Comparison of ENCODE assay signal across 33 cellular contexts in genomic region chr5:140056880-140057279, GRCh38. TPM values are rescaled to one million over a fixed set of nuclear protein-coding genes. Genes with fewer than 3 reads are reported as not detected.
"Had no signal": no experiment of that assay in that cellular context is flagged by ENCODE, and none has a peak within 500 bp of the region (broad histone marks: within the 10 kb centered on the region; RNA-seq: fewer than 3 reads in every experiment).

No MANE protein-coding gene starts in this region.

- H3K27me3 ChIP-seq: adrenal gland, body of pancreas, breast epithelium had no signal

- H3K36me3 ChIP-seq: adrenal gland, ascending aorta, brain microvascular endothelial cell, breast epithelium, cardiac muscle cell had no signal

- H3K4me3 ChIP-seq: adrenal gland, ascending aorta, body of pancreas, breast epithelium, cardiac muscle cell had no signal

- ATAC-seq: activated naive CD4-positive, alpha-beta T cell treated with anti-CD3 and anti-CD28 coated beads, Interleukin-2, amount 50 U/mL, for 72 hours; activated naive CD8-positive, alpha-beta T cell treated with anti-CD3 and anti-CD28 coated beads, Interleukin-2, amount 50 U/mL, for 24 hours; activated T-cell treated with anti-CD3 and anti-CD28 coated beads, Interleukin-2, amount 50 U/mL, for 4 hours; activated T-cell treated with anti-CD3 and anti-CD28 coated beads, Interleukin-2, amount 50 U/mL, for 72 hours; activated T-helper 17 cell treated with anti-CD3 and anti-CD28 coated beads, Interleukin-2, amount 50 U/mL, for 72 hours; body of pancreas had no signal

- DNase-seq: activated effector memory CD4-positive, alpha-beta T cell treated with anti-CD3 and anti-CD28 coated beads, Interleukin-2, amount 50 U/mL, for 16 hours; activated effector memory CD4-positive, alpha-beta T cell treated with Interleukin-2 at 50 U/mL for 16 hours; activated gamma-delta T cell; activated gamma-delta T cell treated with Interleukin-2 at 50 U/mL for 16 hours; activated naive CD4-positive, alpha-beta T cell; activated naive CD4-positive, alpha-beta T cell treated with anti-CD3 and anti-CD28 coated beads for 36 hours; activated naive CD4-positive, alpha-beta T cell treated with anti-CD3 and anti-CD28 coated beads, Interleukin-2, amount 10 ng/mL, durations not matched to agents 7 days and 5 days; activated naive CD4-positive, alpha-beta T cell treated with anti-CD3 and anti-CD28 coated beads, Interleukin-2, amount 50 U/mL, for 16 hours; activated naive CD4-positive, alpha-beta T cell treated with Interleukin-2 at 50 U/mL for 16 hours; activated naive CD8-positive, alpha-beta T cell treated with anti-CD3 and anti-CD28 coated beads for 36 hours; activated naive CD8-positive, alpha-beta T cell treated with anti-CD3 and anti-CD28 coated beads, Interleukin-2, amount 10 ng/mL, durations not matched to agents 7 days and 5 days; activated naive CD8-positive, alpha-beta T cell treated with anti-CD3 and anti-CD28 coated beads, Interleukin-2, amount 50 U/mL, for 24 hours; activated T-cell treated with anti-CD3 and anti-CD28 coated beads, Interleukin-2, amount 50 U/mL, for 1 hour; activated T-cell treated with anti-CD3 and anti-CD28 coated beads, Interleukin-2, amount 50 U/mL, for 24 hours; activated T-cell treated with anti-CD3 and anti-CD28 coated beads, Interleukin-2, amount 50 U/mL, for 4 hours; activated T-cell treated with anti-CD3 and anti-CD28 coated beads, Interleukin-2, amount 50 U/mL, for 48 hours; activated T-cell treated with anti-CD3 and anti-CD28 coated beads, Interleukin-2, amount 50 U/mL, for 72 hours; adrenal gland; amniotic stem cell; amygdala; anterior cingulate cortex; aorta; body of pancreas; brain microvascular endothelial cell; caudate nucleus; central memory CD4-positive, alpha-beta T cell; cerebellar nuclear complex had no signal

- H3K4me1 ChIP-seq: ascending aorta, breast epithelium had no signal

- H3K27ac ChIP-seq: adrenal gland, ascending aorta, brain microvascular endothelial cell, breast epithelium, cardiac muscle cell had no signal

- H3K9me3 ChIP-seq: adrenal gland, ascending aorta, body of pancreas, breast epithelium had no signal

RNA-seq across cellular contexts. Expression of gene NRG2, which starts 13.8 kb away (rescaled TPM):
- total RNA-seq: activated naive CD4-positive, alpha-beta T cell treated with anti-CD3 and anti-CD28 coated beads for 36 hours; activated T-helper 2 cell treated with anti-CD3 and anti-CD28 coated beads, Interferon-gamma antibody, Interleukin-2, Interleukin-4, amounts not matched to agents 10 μg/mL and 5 μg/mL and 100 μg/mL, durations not matched to agents 14 hours and 24 hours and 36 hours had no signal
